ENCODE assay signal across 1 cellular context in the genomic region with DNA sequence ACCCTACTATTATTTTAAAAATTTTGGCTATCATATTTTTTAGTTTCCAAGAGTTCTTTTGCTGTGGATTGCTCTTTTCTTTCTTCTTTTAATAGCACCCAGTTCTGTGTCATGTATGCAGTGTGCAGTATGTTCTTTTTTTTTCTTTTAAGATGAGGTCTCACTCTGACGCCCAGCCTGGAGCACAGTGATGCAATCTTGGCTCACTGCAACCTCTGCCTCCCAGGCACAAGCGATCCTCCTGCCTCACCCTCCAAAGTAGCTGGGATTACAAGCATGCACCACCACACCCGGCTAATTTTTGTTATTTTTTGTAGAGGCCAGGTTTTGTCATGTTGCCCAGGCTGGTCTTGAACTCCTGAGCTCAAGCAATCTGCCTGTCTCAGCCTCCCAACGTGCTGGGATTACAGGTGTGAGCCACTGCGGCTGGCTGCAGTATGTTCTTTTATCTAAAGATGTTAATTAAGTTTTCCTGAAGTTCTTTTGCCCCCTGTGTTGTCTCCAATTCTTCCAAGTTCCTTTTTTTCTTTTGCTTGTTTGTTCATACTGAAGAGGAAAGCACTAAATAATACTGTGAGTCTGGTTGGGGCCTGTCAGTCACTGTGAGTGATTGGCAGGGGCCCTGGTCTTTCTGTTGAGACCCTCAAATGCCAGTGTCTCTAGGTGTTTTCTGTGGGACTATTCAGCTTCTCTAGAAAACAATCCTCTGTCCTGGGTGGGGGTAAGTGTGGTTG.
TF ChIP-seq lines count a peak whose summit lies in the region.

No MANE protein-coding gene starts in this region.

TF ChIP-seq in IMR-90, 13 proteins besides CTCF, POLR2A, EP300 and RAD21:
- TF ChIP-seq CEBPB (IDR thresholded peaks at IDR 0.05; ENCODE audit: low read depth, low read length) (peak; percentile 44), MAZ (IDR thresholded peaks at IDR 0.05; ENCODE audit: borderline replicate concordance, low read depth, low read length) (no peak), MAFK (IDR thresholded peaks at IDR 0.05; ENCODE audit: low read depth, low read length) (no peak), RCOR1 (IDR thresholded peaks at IDR 0.05; ENCODE audit: insufficient replicate concordance, low read length) (no peak), RFX5 (IDR thresholded peaks at IDR 0.05; ENCODE audit: low read depth, low read length) (no peak), BHLHE40 (IDR thresholded peaks at IDR 0.05; ENCODE audit: low read depth, low read length) (no peak)
- TF ChIP-seq, protein P1, sequence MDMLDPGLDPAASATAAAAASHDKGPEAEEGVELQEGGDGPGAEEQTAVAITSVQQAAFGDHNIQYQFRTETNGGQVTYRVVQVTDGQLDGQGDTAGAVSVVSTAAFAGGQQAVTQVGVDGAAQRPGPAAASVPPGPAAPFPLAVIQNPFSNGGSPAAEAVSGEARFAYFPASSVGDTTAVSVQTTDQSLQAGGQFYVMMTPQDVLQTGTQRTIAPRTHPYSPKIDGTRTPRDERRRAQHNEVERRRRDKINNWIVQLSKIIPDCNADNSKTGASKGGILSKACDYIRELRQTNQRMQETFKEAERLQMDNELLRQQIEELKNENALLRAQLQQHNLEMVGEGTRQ (IDR thresholded peaks at IDR 0.05; ENCODE audit: low read depth, low read length) = no peak
